ENCODE assay signal across 8 cellular contexts in genomic region chr15:77070500-77071337, GRCh38. TPM values are rescaled to one million over a fixed set of nuclear protein-coding genes. Genes with fewer than 3 reads are reported as not detected.
DNase-seq lines count a peak whose midpoint lies in the region; ATAC-seq lines count a peak whose summit lies in the region.

Gene TSPAN3 (minus strand): TSS chr15:77071109. CDS start chr15:77070954, 155 bp downstream.

- H3K4me1 Mint-ChIP-seq in IgD-negative memory B cell: peaks cover 36 to 44% (median 38%) of the 10 kb centered on the region in 3 donors

- peak; percentile 93 for ATAC-seq in GM21576 (IDR thresholded peaks at IDR 0.05; ENCODE audit: unreplicated experiment)

- DNase-seq in DMS114 treated with DMSO at 0.1 percent for 48 hours (lab: John Stamatoyannopoulos, UW; ENCODE audit: unreplicated experiment) (peak; percentile 83), OCI-M1 (lab: John Stamatoyannopoulos, UW) (peak; percentile 95), activated T-cell treated with anti-CD3 and anti-CD28 coated beads for 24 hours (ENCODE audit: low read depth) (peak; percentile 90), epidermal melanocyte (ENCODE audit: insufficient read length, low spot score) (peak; percentile 81), middle frontal gyrus (ENCODE audit: extremely low spot score, low spot score) (peak; percentile 93)
- peak; percentile 88 to 89 for DNase-seq in stimulated activated CD8-positive, alpha-beta memory T cell treated with anti-CD3 and anti-CD28 coated beads, Interleukin-2, amount 100 ng/mL, for 1 hour (ENCODE audit: low read depth in 2 of 2)

- peak within 1 kb of the TSS; percentile 88 to 96 (median 90) for H3K27ac Mint-ChIP-seq in IgD-negative memory B cell

- H3K36me3 Mint-ChIP-seq in IgD-negative memory B cell: peaks cover 2% of the 10 kb centered on the region

- H3K27me3 Mint-ChIP-seq in IgD-negative memory B cell: no peaks in the 10 kb centered on the region

- H3K4me3 Mint-ChIP-seq in IgD-negative memory B cell: peak within 1 kb of the TSS; percentile 89 to 99 (median 95)

- H3K9me3 Mint-ChIP-seq in IgD-negative memory B cell: no peaks in the 10 kb centered on the region

RNA-seq across cellular contexts. Expression of gene TSPAN3, which starts in this region (rescaled TPM):
- polyA plus RNA-seq in IgD-negative memory B cell: 471 TPM

Comparison
In these comparisons a context has a peak if more than half of its experiments do, and no peak if none do; other contexts are left out.
1. Peak in every context shown above with its lines: DNase-seq and ATAC-seq.